In the genomic region with DNA sequence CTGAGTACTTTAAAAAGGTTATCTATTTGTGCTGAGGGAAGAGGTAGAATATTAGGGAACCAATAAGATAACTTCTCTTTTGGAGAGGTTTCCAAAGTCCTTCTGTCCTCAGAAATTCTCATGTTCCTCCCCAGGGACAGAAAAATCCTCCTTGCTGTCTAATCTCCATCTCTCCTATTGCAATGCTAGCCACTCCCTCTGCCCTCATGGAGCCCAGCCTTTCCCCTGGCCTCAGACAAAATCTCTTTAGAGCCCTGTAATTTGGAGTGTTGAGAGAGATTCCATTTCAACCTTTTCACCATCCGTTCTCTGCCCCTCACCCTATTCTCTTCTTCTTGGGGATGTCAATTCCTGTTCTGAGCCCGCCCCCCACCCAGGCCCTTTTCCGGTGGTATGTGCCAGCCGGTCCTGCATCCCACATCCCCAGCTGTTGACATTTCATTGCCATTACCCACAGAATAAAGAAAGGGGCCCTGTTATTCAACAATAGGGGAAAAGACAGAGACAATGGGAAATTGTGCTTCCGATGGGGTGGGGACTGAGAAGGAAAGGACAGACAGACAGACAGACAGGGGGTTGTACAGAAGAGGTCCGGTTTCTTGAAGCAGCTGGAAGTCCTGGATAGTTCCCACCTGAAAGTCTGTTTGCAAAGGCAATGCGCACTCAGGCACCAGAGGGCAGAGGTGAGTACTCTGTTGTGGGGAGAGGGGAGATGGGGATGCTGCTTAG, we compare ENCODE assay signal across 10 cellular contexts. TPM values are rescaled to one million over a fixed set of nuclear protein-coding genes. Genes with fewer than 3 reads are reported as not detected.
A peak's percentile ranks its signal among the peaks of the same experiment; 100 is the strongest.
DNase-seq lines count a peak whose midpoint lies in the region; ATAC-seq, FAIRE-seq and TF ChIP-seq lines count a peak whose summit lies in the region.
"Had no signal": no experiment of that assay in that cellular context is flagged by ENCODE, and none has a peak within 500 bp of the region (broad histone marks: within the 10 kb centered on the region; RNA-seq: fewer than 3 reads in every experiment).

A gene (plus strand): TSS at position 563 of the 729 bp plus-strand sequence. CDS start 4,076 bp downstream, outside the sequence.

- no peaks in the 10 kb centered on the region for H3K36me3 ChIP-seq in astrocyte (ENCODE audit: insufficient read depth, low read length)

- H3K9me3 Mint-ChIP-seq in astrocyte (ENCODE audit: unreplicated experiment) (no peaks in the 10 kb centered on the region), nephron (no peaks in the 10 kb centered on the region)
- H3K9me3 Mint-ChIP-seq: naive thymus-derived CD8-positive, alpha-beta T cell had no signal

- no peak within 1 kb of the TSS for H3K27ac ChIP-seq in astrocyte (ENCODE audit: low read depth, low read length)

- no peaks in the 10 kb centered on the region for H4K20me1 ChIP-seq in astrocyte (ENCODE audit: insufficient read depth, low read length)

- no peak for ATAC-seq in GM18505 (IDR thresholded peaks at IDR 0.05; ENCODE audit: unreplicated experiment)

- no peak within 1 kb of the TSS for H3K4me2 ChIP-seq in astrocyte (ENCODE audit: low read length)

- H3K9ac ChIP-seq in astrocyte (ENCODE audit: low read length): no peak within 1 kb of the TSS

- H3K27me3 Mint-ChIP-seq in astrocyte (ENCODE audit: low read depth, unreplicated experiment) (peaks cover 41% of the 10 kb centered on the region), nephron (ENCODE audit: low read depth) (peaks cover 60% of the 10 kb centered on the region)

- no peak within 1 kb of the TSS for H3K4me3 Mint-ChIP-seq in astrocyte (ENCODE audit: unreplicated experiment)
- H3K4me3 Mint-ChIP-seq in nephron: no peak within 1 kb of the TSS
- H3K4me3 Mint-ChIP-seq: CD4-positive, CD25-positive, alpha-beta regulatory T cell; naive thymus-derived CD8-positive, alpha-beta T cell had no signal

- DNase-seq in NCI-H2107 treated with DMSO at 0.1 percent for 48 hours (lab: John Stamatoyannopoulos, UW; ENCODE audit: unreplicated experiment): peak; percentile 16
- DNase-seq in NCI-H2107 (lab: John Stamatoyannopoulos, UW): no peak
- DNase-seq in NCI-H1694 (lab: John Stamatoyannopoulos, UW): peak; percentile 75
- DNase-seq in astrocyte (ENCODE audit: low read depth): no peak
- DNase-seq in T-helper 2 cell: no peak
- no peak for DNase-seq in CD1c-positive myeloid dendritic cell (ENCODE audit: extremely low spot score)
- DNase-seq: CD4-positive, CD25-positive, alpha-beta regulatory T cell; naive thymus-derived CD8-positive, alpha-beta T cell had no signal

- H3K4me3 ChIP-seq in astrocyte (ENCODE audit: insufficient read depth, low read depth, low read length): no peak within 1 kb of the TSS

- H3K79me2 ChIP-seq in astrocyte (ENCODE audit: insufficient read depth, low read length): no peaks in the 10 kb centered on the region

- no peak for TF ChIP-seq POLR2A in GM18505 (IDR thresholded peaks at IDR 0.05; ENCODE audit: borderline replicate concordance, extremely low read depth, insufficient read depth, insufficient read length)

- H3K27ac Mint-ChIP-seq in astrocyte (ENCODE audit: unreplicated experiment): no peak within 1 kb of the TSS
- peak within 1 kb of the TSS in 1 of 3 experiments; percentile 3 for H3K27ac Mint-ChIP-seq in nephron
- H3K27ac Mint-ChIP-seq: CD4-positive, CD25-positive, alpha-beta regulatory T cell; naive thymus-derived CD8-positive, alpha-beta T cell had no signal

- no peaks in the 10 kb centered on the region for H3K4me1 ChIP-seq in astrocyte (ENCODE audit: insufficient read depth, low read length)

- peaks cover 11% of the 10 kb centered on the region for H3K4me1 Mint-ChIP-seq in astrocyte (ENCODE audit: low read depth, unreplicated experiment)
- H3K4me1 Mint-ChIP-seq in nephron: peaks cover 18% of the 10 kb centered on the region

- no peak for FAIRE-seq in astrocyte (lab: Jason Lieb, UNC)

- TF ChIP-seq CTCF in astrocyte (IDR thresholded peaks at IDR 0.05; ENCODE audit: insufficient read depth, low read depth, low read length): peak; percentile 23
- peak in 2 of 3 experiments; percentile 22 to 41 for TF ChIP-seq CTCF in nephron (IDR thresholded peaks at IDR 0.05; ENCODE audit: unreplicated experiment in 3 of 3)

- no peaks in the 10 kb centered on the region for H3K9me3 ChIP-seq in astrocyte (ENCODE audit: insufficient read depth, low read depth, low read length)

- no peak within 1 kb of the TSS for H2AFZ ChIP-seq in astrocyte (ENCODE audit: low read depth, low read length)

- H3K36me3 Mint-ChIP-seq in astrocyte (ENCODE audit: low read depth, unreplicated experiment): no peaks in the 10 kb centered on the region
- peaks cover 3% of the 10 kb centered on the region for H3K36me3 Mint-ChIP-seq in nephron (ENCODE audit: low read depth)
- H3K36me3 Mint-ChIP-seq: CD4-positive, CD25-positive, alpha-beta regulatory T cell; naive thymus-derived CD8-positive, alpha-beta T cell had no signal

- peaks cover 47% of the 10 kb centered on the region for H3K27me3 ChIP-seq in astrocyte (ENCODE audit: insufficient read depth, low read length)

RNA-seq across cellular contexts. Expression of the gene that starts here (rescaled TPM):
- not detected in 2 replicates for total RNA-seq in astrocyte
- total RNA-seq: CD4-positive, CD25-positive, alpha-beta regulatory T cell had no signal

Comparison
In these comparisons a context has a peak if more than half of its experiments do, and no peak if none do; other contexts are left out.
1. DNase-seq: peak in NCI-H2107 treated with DMSO at 0.1 percent for 48 hours (single experiment) and NCI-H1694 (single experiment); none in NCI-H2107 (single experiment), astrocyte (single experiment), T-helper 2 cell (0 of 5) and CD1c-positive myeloid dendritic cell (single experiment).